Comparison of ENCODE assay signal across 1 cellular context in the genomic region with DNA sequence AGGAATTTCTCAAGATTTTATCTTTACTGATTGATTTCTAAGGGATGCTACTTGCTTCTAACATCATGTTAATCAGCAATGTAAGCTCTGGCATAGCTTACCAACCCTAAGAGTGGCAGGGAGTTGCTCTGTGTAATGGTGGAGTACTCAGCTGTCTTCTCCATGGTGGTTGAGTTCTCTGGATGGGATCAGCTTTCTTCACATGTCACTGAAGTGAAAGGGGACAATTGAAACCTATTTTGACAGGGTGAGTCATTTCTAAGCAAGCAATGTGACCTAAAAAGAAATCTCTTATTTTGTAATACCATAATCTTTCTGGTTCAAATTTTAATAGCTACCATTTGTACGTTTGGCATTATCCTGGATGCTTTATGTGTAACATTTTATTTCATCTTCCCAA.
TF ChIP-seq lines count a peak whose summit lies in the region.

No MANE protein-coding gene starts in this region.

TF ChIP-seq in IMR-90, 13 proteins besides CTCF, POLR2A, EP300 and RAD21 (continued from another document):
- no peak for TF ChIP-seq MAFK (IDR thresholded peaks at IDR 0.05; ENCODE audit: low read depth, low read length)
